19 cellular contexts compared by ENCODE assay signal in the genomic region with DNA sequence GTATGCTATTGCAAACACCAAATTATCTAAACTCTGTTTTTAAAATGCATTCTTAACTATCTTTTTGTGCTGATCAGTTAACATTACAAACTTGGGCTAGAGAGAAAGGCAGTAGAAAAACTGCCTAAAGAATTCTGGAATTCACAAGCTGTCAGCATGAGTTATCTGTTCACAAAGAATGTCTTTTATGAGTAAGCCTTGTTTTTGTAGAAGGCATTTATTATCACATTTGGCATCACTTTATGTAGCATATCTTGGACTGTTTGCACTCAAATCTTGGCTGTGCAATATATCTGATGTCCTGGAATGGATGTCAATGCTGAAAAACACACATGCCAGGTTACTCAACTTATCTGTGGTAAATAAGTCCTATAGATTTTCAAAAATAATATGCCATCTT. TPM values are rescaled to one million over a fixed set of nuclear protein-coding genes. Genes with fewer than 3 reads are reported as not detected.
"Had no signal": no experiment of that assay in that cellular context is flagged by ENCODE, and none has a peak within 500 bp of the region (broad histone marks: within the 10 kb centered on the region; RNA-seq: fewer than 3 reads in every experiment).

No MANE protein-coding gene starts in this region.

- H3K4me3 ChIP-seq: gastroesophageal sphincter, tibial artery, uterus had no signal

- ATAC-seq: activated naive CD4-positive, alpha-beta T cell treated with anti-CD3 and anti-CD28 coated beads, Interleukin-2, amount 50 U/mL, for 72 hours; activated T-cell treated with anti-CD3 and anti-CD28 coated beads, Interleukin-2, amount 50 U/mL, for 72 hours; gastroesophageal sphincter; naive thymus-derived CD8-positive, alpha-beta T cell; stimulated activated naive B cell treated with anti-CD40 and anti-IgM and Interleukin-4, amounts not matched to agents 10 μg/mL and 1 μg/mL and 100 μg/mL, for 72 hours had no signal

- DNase-seq: activated CD4-positive, alpha-beta T cell treated with anti-CD3 and anti-CD28 coated beads, Interleukin-2, amount 10 ng/mL, durations not matched to agents 24 days and 14 days; activated CD4-positive, CD25-positive, alpha-beta regulatory T cell; activated CD8-positive, alpha-beta memory T cell treated with anti-CD3 and anti-CD28 coated beads, Interleukin-2, amount 50 U/mL, for 48 hours; activated gamma-delta T cell; activated T-cell treated with anti-CD3 and anti-CD28 coated beads, Interleukin-2, amount 50 U/mL, for 72 hours; amniotic stem cell; effector memory CD4-positive, alpha-beta T cell; islet precursor cell; mammary epithelial cell; naive thymus-derived CD8-positive, alpha-beta T cell; posterior cingulate gyrus; stimulated activated CD4-positive, alpha-beta T cell treated with anti-CD3 and anti-CD28 coated beads, Interleukin-4, amount 100 ng/mL, for 1 hour; stimulated activated naive B cell treated with anti-CD40 and anti-IgM and Interleukin-4, amounts not matched to agents 10 μg/mL and 1 μg/mL and 100 μg/mL, for 72 hours; tibial artery; uterus had no signal

- H3K27ac ChIP-seq: gastroesophageal sphincter, neutrophil, tibial artery, uterus had no signal

- H3K9me3 ChIP-seq: gastroesophageal sphincter, neutrophil, tibial artery, uterus had no signal

- H3K36me3 ChIP-seq: gastroesophageal sphincter, neutrophil, tibial artery, uterus had no signal

- H3K4me1 ChIP-seq: tibial artery, uterus had no signal

- H3K27me3 ChIP-seq: gastroesophageal sphincter, neutrophil, tibial artery, uterus had no signal

RNA-seq across cellular contexts. Expression of a gene that starts 15.5 kb away (rescaled TPM):
- total RNA-seq: activated CD4-positive, alpha-beta T cell treated with anti-CD3 and anti-CD28 coated beads, Interleukin-2, amount 10 ng/mL, durations not matched to agents 24 days and 14 days; activated naive CD4-positive, alpha-beta T cell treated with anti-CD3 and anti-CD28 coated beads, Interleukin-2, amount 50 U/mL, for 72 hours; activated T-cell treated with anti-CD3 and anti-CD28 coated beads, Interleukin-2, amount 50 U/mL, for 72 hours; mammary epithelial cell; naive thymus-derived CD8-positive, alpha-beta T cell; T-helper 2 cell treated with Interferon-gamma antibody and Interleukin-4, amounts not matched to agents 100 ng/mL and 5 ng/mL, for 36 hours had no signal
- polyA plus RNA-seq: mammary epithelial cell; naive thymus-derived CD8-positive, alpha-beta T cell had no signal
